Comparison of ENCODE assay signal across 1 cellular context in genomic region chr3:126732281-126733060, GRCh38.
TF ChIP-seq lines count a peak whose summit lies in the region.

No MANE protein-coding gene starts in this region.

TF ChIP-seq in endothelial cell of umbilical vein, 7 proteins besides CTCF, POLR2A, EP300 and RAD21 (continued from another document):
- TF ChIP-seq MAX (IDR thresholded peaks at IDR 0.05; ENCODE audit: insufficient read depth, insufficient read length) (no peak), MYC (IDR thresholded peaks at IDR 0.05; ENCODE audit: low read depth, low read length) (no peak), POLR2AphosphoS5 (IDR thresholded peaks at IDR 0.05; ENCODE audit: insufficient read depth, low read depth, low read length) (no peak), GATA2 (IDR thresholded peaks at IDR 0.05; ENCODE audit: insufficient read depth, insufficient read length, low read depth, low read length) (no peak)
